Comparison of ENCODE assay signal across 20 cellular contexts in genomic region chr5:78827725-78828124, GRCh38.
DNase-seq lines count a peak whose midpoint lies in the region; ATAC-seq and TF ChIP-seq lines count a peak whose summit lies in the region.
"Had no signal": no experiment of that assay in that cellular context is flagged by ENCODE, and none has a peak within 500 bp of the region (broad histone marks: within the 10 kb centered on the region; RNA-seq: fewer than 3 reads in every experiment).

No MANE protein-coding gene starts in this region.

- H3K9me3 ChIP-seq in BLaER1 treated with 17β-estradiol and CSF1 and Interleukin-3, amounts not matched to agents 10 nM and 100 nM (replicated peaks in 1 of 11): peaks cover 0 to 9% (median 0%) of the 10 kb centered on the region in 11 experiments; a peak in 3 of 22 replicates
- H3K9me3 ChIP-seq in ascending aorta: no peaks in the 10 kb centered on the region
- H3K9me3 ChIP-seq in thoracic aorta: no peaks in the 10 kb centered on the region
- H3K9me3 ChIP-seq: MG63 had no signal

- H4K20me1 ChIP-seq in BLaER1 treated with 17β-estradiol and CSF1 and Interleukin-3, amounts not matched to agents 10 nM and 100 nM: no peaks in the 10 kb centered on the region

- H3K27me3 ChIP-seq in BLaER1 treated with 17β-estradiol and CSF1 and Interleukin-3, amounts not matched to agents 10 nM and 100 nM: no peaks in the 10 kb centered on the region
- H3K27me3 ChIP-seq in ascending aorta (no peaks in the 10 kb centered on the region), thoracic aorta (replicated peaks; ENCODE audit: insufficient read depth) (no peaks in the 10 kb centered on the region)
- H3K27me3 ChIP-seq: MG63 had no signal

- H3K4me3 ChIP-seq in BLaER1 treated with 17β-estradiol and CSF1 and Interleukin-3, amounts not matched to agents 10 nM and 100 nM: no peak overlapping the region
- H3K4me3 ChIP-seq in ascending aorta (no peak overlapping the region), thoracic aorta (no peak overlapping the region), foreskin fibroblast (ENCODE audit: low read depth in 1 of 2, low read length in 2 of 2) (no peak overlapping the region)
- H3K4me3 ChIP-seq: MG63 had no signal

- ATAC-seq in thoracic aorta (ENCODE audit: insufficient number of reproducible peaks, low FRiP score, low read depth) (no peak), GM21515 (IDR thresholded peaks at IDR 0.05; ENCODE audit: unreplicated experiment) (no peak)
- ATAC-seq: HCT116 had no signal

- peaks cover 9 to 26% (median 12%) of the 10 kb centered on the region in 10 experiments; a peak in 17 of 20 replicates for H3K4me1 ChIP-seq in BLaER1 treated with 17β-estradiol and CSF1 and Interleukin-3, amounts not matched to agents 10 nM and 100 nM
- H3K4me1 ChIP-seq in ascending aorta (peaks cover 0 to 21% of the 10 kb centered on the region in 2 donors), thoracic aorta (ENCODE audit: control insufficient read depth in 1 of 2, low read depth in 2 of 2) (peaks cover 16 to 38% of the 10 kb centered on the region in 2 donors)

- H3K36me3 ChIP-seq in BLaER1 treated with 17β-estradiol and CSF1 and Interleukin-3, amounts not matched to agents 10 nM and 100 nM: peaks cover 0 to 38% (median 6%) of the 10 kb centered on the region in 11 experiments; a peak in 11 of 22 replicates
- H3K36me3 ChIP-seq in ascending aorta (no peaks in the 10 kb centered on the region), thoracic aorta (no peaks in the 10 kb centered on the region)
- H3K36me3 ChIP-seq: MG63 had no signal

- intact Hi-C loops in ascending aorta (cut with DNase I): no loop called here

- peak overlapping the region in 9 of 11 experiments; percentile 17 to 57 (median 48); a peak in 14 of 22 replicates for H3K4me2 ChIP-seq in BLaER1 treated with 17β-estradiol and CSF1 and Interleukin-3, amounts not matched to agents 10 nM and 100 nM

- no peak overlapping the region for H3K9ac ChIP-seq in BLaER1 treated with 17β-estradiol and CSF1 and Interleukin-3, amounts not matched to agents 10 nM and 100 nM

- H3K27ac ChIP-seq in BLaER1 treated with 17β-estradiol and CSF1 and Interleukin-3, amounts not matched to agents 10 nM and 100 nM: no peak overlapping the region
- H3K27ac ChIP-seq in ascending aorta: peak overlapping the region; percentile 51 to 60
- H3K27ac ChIP-seq in thoracic aorta: peak overlapping the region; percentile 1 to 19

- DNase-seq in NAMALWA (ENCODE audit: low spot score) (peak; percentile 6), ascending aorta (ENCODE audit: low spot score in 2 of 2) (no peak), thoracic aorta (ENCODE audit: low spot score) (no peak), foreskin fibroblast (no peak), NCI-H2171 treated with DMSO at 0.1 percent for 48 hours (lab: John Stamatoyannopoulos, UW) (no peak)
- DNase-seq: AML-193; CD4-positive, CD25-positive, alpha-beta regulatory T cell; MG63; NCI-H1092; NCI-H1436; NCI-H187 treated with DMSO at 0.1 percent for 48 hours; NCI-H2107; NCI-H2227 treated with DMSO at 0.1 percent for 48 hours; NCI-H524 treated with DMSO at 0.1 percent for 48 hours; SHP77; SW 1271; T-helper 2 cell had no signal

- TF ChIP-seq CTCF in ascending aorta (IDR thresholded peaks at IDR 0.05): no peak
- TF ChIP-seq CTCF in thoracic aorta (IDR thresholded peaks at IDR 0.05): no peak
- TF ChIP-seq CTCF in foreskin fibroblast (IDR thresholded peaks at IDR 0.05; ENCODE audit: low read depth, low read length): no peak

Comparison
In these comparisons a context has a peak if more than half of its experiments do, and no peak if none do; other contexts are left out.
1. H3K27ac ChIP-seq: peak in ascending aorta (2 of 2) and thoracic aorta (2 of 2); none in BLaER1 treated with 17β-estradiol and CSF1 and Interleukin-3, amounts not matched to agents 10 nM and 100 nM (0 of 11).